In genomic region chr3:27659279-27660021, GRCh38 we compare ENCODE assay signal across 8 cellular contexts.
DNase-seq lines count a peak whose midpoint lies in the region; ATAC-seq and TF ChIP-seq lines count a peak whose summit lies in the region.

No MANE protein-coding gene starts in this region.

- no peak overlapping the region for H3K9ac ChIP-seq in endodermal cell (ENCODE audit: extremely low read depth, low read length, poor library complexity, severe bottlenecking)

- H3K27ac ChIP-seq in endodermal cell (ENCODE audit: low read depth, low read length), result no peak overlapping the region

- peak; percentile 63 for DNase-seq in A172 (ENCODE audit: low spot score)
- DNase-seq in NB4 (ENCODE audit: low read depth), result peak; percentile 52
- peak; percentile 49 for DNase-seq in activated CD4-positive, alpha-beta T cell treated with anti-CD3 and anti-CD28 coated beads for 48 hours
- peak; percentile 88 for DNase-seq in endodermal cell
- peak; percentile 5 to 74 (median 35) for DNase-seq in naive thymus-derived CD8-positive, alpha-beta T cell
- DNase-seq in DMS79 (lab: John Stamatoyannopoulos, UW), result no peak

- H3K9me3 ChIP-seq in endodermal cell (ENCODE audit: control insufficient read depth, low read length), result no peaks in the 10 kb centered on the region

- 56 to 100% methylated on average over 1 to 3 of the region's 3 CpGs for WGBS in endodermal cell (ENCODE audit: insufficient coverage in 1 of 2, insufficient read length in 1 of 2), 2 experiments

- H3K27me3 Mint-ChIP-seq in endodermal cell (ENCODE audit: insufficient read depth), result peaks cover 4% of the 10 kb centered on the region
- H3K27me3 Mint-ChIP-seq in naive thymus-derived CD8-positive, alpha-beta T cell, result peaks cover 0 to 8% (median 0%) of the 10 kb centered on the region in 5 donors

- H3K4me3 Mint-ChIP-seq in endodermal cell, result no peak overlapping the region
- H3K4me3 Mint-ChIP-seq in naive thymus-derived CD8-positive, alpha-beta T cell, result no peak overlapping the region

- H3K4me1 Mint-ChIP-seq in endodermal cell, result no peaks in the 10 kb centered on the region
- no peaks in the 10 kb centered on the region for H3K4me1 Mint-ChIP-seq in naive thymus-derived CD8-positive, alpha-beta T cell

- TF ChIP-seq POLR2A in NB4 (IDR thresholded peaks at IDR 0.05; ENCODE audit: extremely low read depth, insufficient read length), result no peak

- POLR2A ChIA-PET in naive thymus-derived CD8-positive, alpha-beta T cell (lab: Charles Lee), result no interaction called here

- H3K27me3 ChIP-seq in endodermal cell (ENCODE audit: control insufficient read depth, insufficient read depth, low read length, poor library complexity, severe bottlenecking), result no peaks in the 10 kb centered on the region

- H3K36me3 ChIP-seq in endodermal cell (ENCODE audit: control insufficient read depth, insufficient read depth, low read length), result no peaks in the 10 kb centered on the region

- no peaks in the 10 kb centered on the region for H3K4me1 ChIP-seq in endodermal cell (ENCODE audit: control insufficient read depth, insufficient read depth, low read length)

- H3K4me3 ChIP-seq in NB4 (ENCODE audit: low read depth, low read length) (no peak overlapping the region), endodermal cell (ENCODE audit: low read length) (no peak overlapping the region)

- no peak overlapping the region for H3K27ac Mint-ChIP-seq in endodermal cell
- H3K27ac Mint-ChIP-seq in naive thymus-derived CD8-positive, alpha-beta T cell, result no peak overlapping the region

- no peaks in the 10 kb centered on the region for H3K36me3 Mint-ChIP-seq in endodermal cell (ENCODE audit: low read depth)
- H3K36me3 Mint-ChIP-seq in naive thymus-derived CD8-positive, alpha-beta T cell, result no peaks in the 10 kb centered on the region

- peak; percentile 74 for ATAC-seq in HG02571 (IDR thresholded peaks at IDR 0.05; ENCODE audit: unreplicated experiment)
- peak; percentile 49 to 57 for ATAC-seq in naive thymus-derived CD8-positive, alpha-beta T cell

- TF ChIP-seq CTCF in GM12872 (IDR thresholded peaks at IDR 0.05; ENCODE audit: insufficient read depth, low read depth, low read length), result peak; percentile 89
- TF ChIP-seq CTCF in NB4 (IDR thresholded peaks at IDR 0.05; ENCODE audit: low read depth, low read length), result peak; percentile 83
- peak; percentile 92 for TF ChIP-seq CTCF in endodermal cell (conservative IDR thresholded peaks at IDR 0.05)

- no peaks in the 10 kb centered on the region for H3K9me3 Mint-ChIP-seq in endodermal cell
- no peaks in the 10 kb centered on the region for H3K9me3 Mint-ChIP-seq in naive thymus-derived CD8-positive, alpha-beta T cell
